Comparison of ENCODE assay signal across 28 cellular contexts in genomic region chr9:86163503-86163902, GRCh38.
"Had no signal": no experiment of that assay in that cellular context is flagged by ENCODE, and none has a peak within 500 bp of the region (broad histone marks: within the 10 kb centered on the region; RNA-seq: fewer than 3 reads in every experiment).

No MANE protein-coding gene starts in this region.

- H3K4me1 ChIP-seq: adrenal gland, SJCRH30 had no signal

- H3K36me3 ChIP-seq: adrenal gland, MG63, SJCRH30 had no signal

- DNase-seq: activated CD4-positive, alpha-beta memory T cell treated with anti-CD3 and anti-CD28 coated beads for 36 hours; activated CD4-positive, alpha-beta T cell treated with anti-CD3 and anti-CD28 coated beads for 36 hours; activated CD4-positive, alpha-beta T cell treated with anti-CD3 and anti-CD28 coated beads, Interleukin-2, amount 10 ng/mL, durations not matched to agents 7 days and 5 days; activated CD8-positive, alpha-beta memory T cell treated with anti-CD3 and anti-CD28 coated beads, Interleukin-2, amount 50 U/mL, for 4 hours; activated gamma-delta T cell treated with Interleukin-2 at 50 U/mL for 16 hours; activated naive CD4-positive, alpha-beta T cell treated with anti-CD3 and anti-CD28 coated beads for 36 hours; activated T-cell treated with anti-CD3 and anti-CD28 coated beads for 4 hours; activated T-cell treated with anti-CD3 and anti-CD28 coated beads, Interleukin-2, amount 50 U/mL, for 4 hours; adrenal gland; anterior cingulate cortex; central memory CD4-positive, alpha-beta T cell; Karpas-422; MG63; NCI-H1048; NCI-H1105 treated with DMSO at 0.1 percent for 48 hours; NCI-H1436; NCI-H1694; NCI-H1930; NCI-H2081 treated with DMSO at 0.1 percent for 48 hours; NCI-H510A; NCI-H526; NCI-H748 treated with DMSO at 0.1 percent for 48 hours; NK-92 treated with Interleukin-12 subunit alpha and Interleukin-12 subunit beta, amount 100 ng/mL, for 24 hours; PC-9; SHP77; SJCRH30; T1000 had no signal

- H3K9me3 ChIP-seq: adrenal gland, MG63 had no signal

- H3K4me3 ChIP-seq: adrenal gland, MG63, PC-9, SJCRH30, SK-N-MC had no signal

- H3K27me3 ChIP-seq: adrenal gland, MG63, SJCRH30 had no signal

- H2AFZ ChIP-seq: PC-9 had no signal

- H3K27ac ChIP-seq: adrenal gland, PC-9, SJCRH30, SK-N-MC had no signal

- H3K4me2 ChIP-seq: PC-9 had no signal
